In the genomic region with DNA sequence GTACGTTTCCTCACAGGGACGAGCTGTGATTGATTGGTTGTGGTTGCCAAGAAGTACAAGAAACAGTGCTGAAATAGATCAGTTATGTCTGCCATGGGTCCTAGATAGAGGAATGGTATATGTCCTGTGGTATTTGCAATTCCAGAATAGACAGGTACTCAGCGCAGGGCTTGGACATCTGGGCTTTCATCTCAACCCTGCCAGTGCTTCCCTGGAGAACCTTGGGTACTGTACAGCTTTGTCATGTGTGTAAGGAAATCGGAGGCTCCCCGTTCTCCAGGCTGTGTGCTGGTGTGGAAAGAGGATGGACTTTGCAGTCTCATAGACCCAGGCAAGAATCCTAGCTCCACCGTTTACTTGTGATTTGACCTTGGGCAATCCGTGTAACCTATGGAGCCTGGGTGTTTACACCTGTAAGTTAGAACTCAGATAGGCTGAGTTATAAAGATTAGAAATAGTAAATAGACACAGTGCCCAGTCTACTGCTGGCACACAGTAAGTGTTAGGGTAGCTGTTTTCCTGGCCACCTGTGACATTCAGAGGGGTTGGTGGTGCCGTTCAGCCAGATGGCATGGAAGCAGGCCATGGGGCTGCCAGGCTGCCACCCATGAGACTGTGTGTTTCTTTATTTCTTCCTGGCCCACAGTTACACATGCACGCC, we compare ENCODE assay signal across 18 cellular contexts. TPM values are rescaled to one million over a fixed set of nuclear protein-coding genes. Genes with fewer than 3 reads are reported as not detected.
"Had no signal": no experiment of that assay in that cellular context is flagged by ENCODE, and none has a peak within 500 bp of the region (broad histone marks: within the 10 kb centered on the region; RNA-seq: fewer than 3 reads in every experiment).

No MANE protein-coding gene starts in this region.

- H3K36me3 Mint-ChIP-seq: activated naive CD4-positive, alpha-beta T cell treated with anti-CD3 and anti-CD28 coated beads, Interleukin-2, amount 50 U/mL, for 24 hours; memory B cell; naive thymus-derived CD4-positive, alpha-beta T cell; stimulated activated memory B cell treated with anti-CD40 and anti-IgM and Interleukin-4, amounts not matched to agents 10 μg/mL and 1 μg/mL and 100 μg/mL, for 72 hours had no signal

- H3K9me3 Mint-ChIP-seq: activated naive CD4-positive, alpha-beta T cell treated with anti-CD3 and anti-CD28 coated beads, Interleukin-2, amount 50 U/mL, for 24 hours; activated T-cell treated with anti-CD3 and anti-CD28 coated beads, Interleukin-2, amount 50 U/mL, for 72 hours; endodermal cell; memory B cell; naive thymus-derived CD4-positive, alpha-beta T cell; stimulated activated memory B cell treated with anti-CD40 and anti-IgM and Interleukin-4, amounts not matched to agents 10 μg/mL and 1 μg/mL and 100 μg/mL, for 72 hours had no signal

- ATAC-seq: activated T-cell treated with anti-CD3 and anti-CD28 coated beads, Interleukin-2, amount 50 U/mL, for 72 hours; left ventricle myocardium superior; naive thymus-derived CD4-positive, alpha-beta T cell; stimulated activated memory B cell treated with anti-CD40 and anti-IgM and Interleukin-4, amounts not matched to agents 10 μg/mL and 1 μg/mL and 100 μg/mL, for 72 hours had no signal

- H3K27me3 ChIP-seq: cardiac muscle cell, right lobe of liver had no signal

- H3K4me1 ChIP-seq: right lobe of liver had no signal

- H3K27ac Mint-ChIP-seq: activated naive CD4-positive, alpha-beta T cell treated with anti-CD3 and anti-CD28 coated beads, Interleukin-2, amount 50 U/mL, for 24 hours; activated T-cell treated with anti-CD3 and anti-CD28 coated beads, Interleukin-2, amount 50 U/mL, for 72 hours; endodermal cell; memory B cell; naive thymus-derived CD4-positive, alpha-beta T cell; stimulated activated memory B cell treated with anti-CD40 and anti-IgM and Interleukin-4, amounts not matched to agents 10 μg/mL and 1 μg/mL and 100 μg/mL, for 72 hours had no signal

- H3K4me3 Mint-ChIP-seq: activated naive CD4-positive, alpha-beta T cell treated with anti-CD3 and anti-CD28 coated beads, Interleukin-2, amount 50 U/mL, for 24 hours; activated T-cell treated with anti-CD3 and anti-CD28 coated beads, Interleukin-2, amount 50 U/mL, for 72 hours; endodermal cell; memory B cell; naive thymus-derived CD4-positive, alpha-beta T cell; stimulated activated memory B cell treated with anti-CD40 and anti-IgM and Interleukin-4, amounts not matched to agents 10 μg/mL and 1 μg/mL and 100 μg/mL, for 72 hours had no signal

- H3K36me3 ChIP-seq: cardiac muscle cell, right lobe of liver had no signal

- H3K27me3 Mint-ChIP-seq: activated naive CD4-positive, alpha-beta T cell treated with anti-CD3 and anti-CD28 coated beads, Interleukin-2, amount 50 U/mL, for 24 hours had no signal

- H3K4me1 Mint-ChIP-seq: activated naive CD4-positive, alpha-beta T cell treated with anti-CD3 and anti-CD28 coated beads, Interleukin-2, amount 50 U/mL, for 24 hours; memory B cell; stimulated activated memory B cell treated with anti-CD40 and anti-IgM and Interleukin-4, amounts not matched to agents 10 μg/mL and 1 μg/mL and 100 μg/mL, for 72 hours had no signal

- H3K9me3 ChIP-seq: right lobe of liver had no signal

- DNase-seq: activated CD4-positive, alpha-beta T cell treated with anti-CD3 and anti-CD28 coated beads, Interleukin-2, amount 50 U/mL, for 1 hour; activated CD4-positive, CD25-positive, alpha-beta regulatory T cell treated with anti-CD3 and anti-CD28 coated beads, Interleukin-2, amount 50 U/mL, for 72 hours; activated effector memory CD4-positive, alpha-beta T cell treated with anti-CD3 and anti-CD28 coated beads, Interleukin-2, amount 50 U/mL, for 16 hours; activated T-cell treated with anti-CD3 and anti-CD28 coated beads, Interleukin-2, amount 50 U/mL, for 72 hours; endodermal cell; foreskin fibroblast; left ventricle myocardium superior; naive thymus-derived CD4-positive, alpha-beta T cell; right lobe of liver; stimulated activated CD4-positive, alpha-beta T cell treated with anti-CD3 and anti-CD28 coated beads, Interleukin-4, amount 100 ng/mL, for 4 hours had no signal

- H3K4me3 ChIP-seq: cardiac muscle cell, right lobe of liver had no signal

- FAIRE-seq: astrocyte had no signal

- H3K27ac ChIP-seq: cardiac muscle cell, epithelial cell of prostate, right lobe of liver had no signal

RNA-seq across cellular contexts. Expression of gene COL13A1, which starts 53.1 kb away (rescaled TPM):
- total RNA-seq: activated CD8-positive, alpha-beta memory T cell treated with anti-CD3 and anti-CD28 coated beads for 36 hours; activated T-cell treated with anti-CD3 and anti-CD28 coated beads, Interleukin-2, amount 50 U/mL, for 72 hours; T-helper 1 cell treated with Interleukin-12 subunit alpha and Interleukin-12 subunit beta and Interleukin-4 antibody, amounts not matched to agents 30 ng/mL and 1 ng/mL, for 36 hours had no signal
- polyA plus RNA-seq: naive thymus-derived CD4-positive, alpha-beta T cell had no signal
